Comparison of ENCODE assay signal across 15 cellular contexts in the genomic region with DNA sequence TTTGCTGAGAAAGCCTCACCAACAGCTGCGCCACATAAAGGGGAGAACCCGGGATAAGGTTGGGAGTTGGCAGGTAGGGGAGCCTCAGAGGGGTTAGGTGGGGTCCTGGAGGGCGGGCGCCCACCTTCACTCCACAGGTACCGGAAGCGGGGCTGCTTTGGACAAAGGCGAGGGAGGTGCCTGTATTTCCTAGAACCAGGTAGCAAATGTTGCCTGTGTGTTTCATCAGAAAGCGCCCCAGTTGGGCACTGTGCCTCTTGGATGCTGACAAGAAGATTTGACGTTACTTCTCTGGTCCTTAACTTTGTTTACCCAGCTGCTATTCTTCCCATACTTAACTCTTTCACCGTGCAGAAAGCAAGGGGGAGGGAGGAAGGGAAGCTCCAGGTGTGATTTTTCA.
"Had no signal": no experiment of that assay in that cellular context is flagged by ENCODE, and none has a peak within 500 bp of the region (broad histone marks: within the 10 kb centered on the region; RNA-seq: fewer than 3 reads in every experiment).

No MANE protein-coding gene starts in this region.

- ATAC-seq: naive thymus-derived CD4-positive, alpha-beta T cell; stimulated activated effector memory CD8-positive, alpha-beta T cell treated with anti-CD3 and anti-CD28 coated beads, Interleukin-12 subunit alpha, Interleukin-12 subunit beta, amount 100 ng/mL, for 72 hours had no signal

- H3K4me1 Mint-ChIP-seq: naive thymus-derived CD4-positive, alpha-beta T cell; stimulated activated effector memory CD8-positive, alpha-beta T cell treated with anti-CD3 and anti-CD28 coated beads, Interleukin-12 subunit alpha, Interleukin-12 subunit beta, amount 100 ng/mL, for 72 hours had no signal

- DNase-seq: activated CD4-positive, alpha-beta T cell treated with anti-CD3 and anti-CD28 coated beads, Interleukin-2, amount 50 U/mL, for 4 hours; activated T-cell treated with anti-CD3 and anti-CD28 coated beads for 4 hours; foreskin fibroblast; mesenchymal stem cell; naive thymus-derived CD4-positive, alpha-beta T cell; sigmoid colon; stimulated activated CD4-positive, alpha-beta T cell treated with anti-CD3 and anti-CD28 coated beads, Interleukin-4, amount 100 ng/mL, for 24 hours; stomach; trophoblast cell; WERI-Rb-1 had no signal

- H3K27ac Mint-ChIP-seq: activated naive CD8-positive, alpha-beta T cell; activated T-helper 1 cell treated with anti-CD3 and anti-CD28 coated beads, Interleukin-12 subunit alpha, Interleukin-12 subunit beta, Interleukin-2, Interleukin-4 antibody, amounts not matched to agents 30 ng/mL and 10 ng/mL and 1 ng/mL, durations not matched to agents 14 hours and 24 hours and 36 hours; naive thymus-derived CD4-positive, alpha-beta T cell; stimulated activated effector memory CD8-positive, alpha-beta T cell treated with anti-CD3 and anti-CD28 coated beads, Interleukin-12 subunit alpha, Interleukin-12 subunit beta, amount 100 ng/mL, for 72 hours had no signal

- H3K4me3 Mint-ChIP-seq: activated naive CD8-positive, alpha-beta T cell; activated T-helper 1 cell treated with anti-CD3 and anti-CD28 coated beads, Interleukin-12 subunit alpha, Interleukin-12 subunit beta, Interleukin-2, Interleukin-4 antibody, amounts not matched to agents 30 ng/mL and 10 ng/mL and 1 ng/mL, durations not matched to agents 14 hours and 24 hours and 36 hours; naive thymus-derived CD4-positive, alpha-beta T cell; stimulated activated effector memory CD8-positive, alpha-beta T cell treated with anti-CD3 and anti-CD28 coated beads, Interleukin-12 subunit alpha, Interleukin-12 subunit beta, amount 100 ng/mL, for 72 hours had no signal

- H3K9me3 Mint-ChIP-seq: activated T-helper 1 cell treated with anti-CD3 and anti-CD28 coated beads, Interleukin-12 subunit alpha, Interleukin-12 subunit beta, Interleukin-2, Interleukin-4 antibody, amounts not matched to agents 30 ng/mL and 10 ng/mL and 1 ng/mL, durations not matched to agents 14 hours and 24 hours and 36 hours; naive thymus-derived CD4-positive, alpha-beta T cell; stimulated activated effector memory CD8-positive, alpha-beta T cell treated with anti-CD3 and anti-CD28 coated beads, Interleukin-12 subunit alpha, Interleukin-12 subunit beta, amount 100 ng/mL, for 72 hours had no signal

- H3K36me3 Mint-ChIP-seq: activated naive CD8-positive, alpha-beta T cell; naive thymus-derived CD4-positive, alpha-beta T cell; stimulated activated effector memory CD8-positive, alpha-beta T cell treated with anti-CD3 and anti-CD28 coated beads, Interleukin-12 subunit alpha, Interleukin-12 subunit beta, amount 100 ng/mL, for 72 hours had no signal

- H3K27ac ChIP-seq: cardiac muscle cell, epithelial cell of prostate, sigmoid colon, stomach, WERI-Rb-1 had no signal

- H3K9me3 ChIP-seq: sigmoid colon, stomach had no signal

- H3K4me1 ChIP-seq: sigmoid colon had no signal

- H3K36me3 ChIP-seq: cardiac muscle cell, sigmoid colon, stomach, WERI-Rb-1 had no signal

- H3K4me3 ChIP-seq: cardiac muscle cell, sigmoid colon, stomach had no signal
